ENCODE assay signal across 1 cellular context in the genomic region with DNA sequence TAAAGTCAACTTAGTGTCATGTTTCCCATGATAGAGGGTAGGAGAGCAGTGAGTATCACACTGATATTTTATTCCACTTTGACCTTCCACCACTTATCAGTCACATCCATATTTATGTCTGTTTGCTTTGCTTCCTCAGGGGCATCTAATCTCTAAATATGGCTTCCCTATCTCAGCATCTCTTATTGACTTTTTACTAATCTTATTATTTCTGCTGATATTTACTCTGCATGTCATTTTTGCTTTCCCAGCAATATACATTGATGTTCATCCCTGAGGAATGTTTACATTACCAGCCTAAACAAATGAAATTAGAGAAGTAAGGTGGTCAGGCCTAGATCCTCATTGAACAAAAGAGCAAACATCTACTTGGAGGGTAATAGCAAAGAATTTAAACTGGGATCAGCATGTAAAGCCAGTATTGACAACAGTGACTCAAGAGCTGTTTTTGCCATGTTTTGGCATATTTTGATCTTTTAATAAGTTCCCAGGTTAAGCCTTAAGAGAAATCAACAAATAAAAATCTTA.
TF ChIP-seq lines count a peak whose summit lies in the region.

No MANE protein-coding gene starts in this region.

TF ChIP-seq in H1, 55 proteins besides CTCF, POLR2A, EP300 and RAD21:
- TF ChIP-seq KDM1A (IDR thresholded peaks at IDR 0.05; ENCODE audit: borderline replicate concordance, low read length) (no peak), TBP (IDR thresholded peaks at IDR 0.05; ENCODE audit: low read depth, low read length) (no peak), SUZ12 (IDR thresholded peaks at IDR 0.05; ENCODE audit: low read length) (no peak), MAX (IDR thresholded peaks at IDR 0.05) (no peak), SIN3A (conservative IDR thresholded peaks at IDR 0.05 in 1 of 2, IDR thresholded peaks at IDR 0.05 in 1 of 2; ENCODE audit: low read depth in 1 of 2, low read length in 2 of 2) (no peak)
